1 cellular context compared by ENCODE assay signal in the genomic region with DNA sequence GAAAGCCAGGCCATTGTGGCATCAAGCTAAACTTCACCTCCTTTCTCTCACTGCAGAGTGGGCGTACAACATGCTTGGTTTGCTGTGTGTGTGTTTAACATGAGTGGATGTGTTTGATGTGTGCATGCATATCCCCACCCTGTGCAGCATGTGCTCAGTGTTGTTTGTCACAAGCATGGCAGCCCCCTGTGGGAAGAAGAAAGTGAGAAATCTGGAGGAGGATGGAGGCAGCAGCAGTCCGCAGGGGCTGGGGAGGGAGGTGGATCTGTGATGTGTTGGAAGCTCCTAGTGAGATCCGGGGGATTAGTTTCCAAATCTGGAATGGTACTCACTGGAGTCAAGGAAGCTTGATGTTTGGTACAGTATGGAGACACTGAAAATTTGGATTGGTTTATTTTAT.
TF ChIP-seq lines count a peak whose summit lies in the region.

No MANE protein-coding gene starts in this region.

TF ChIP-seq in GM23338, 12 proteins besides CTCF, POLR2A, EP300 and RAD21:
- TF ChIP-seq NANOG (IDR thresholded peaks at IDR 0.05; ENCODE audit: borderline replicate concordance): no peak
- TF ChIP-seq ZNF114 (CRISPR knock-in tag; IDR thresholded peaks at IDR 0.05): no peak
- no peak for TF ChIP-seq ZNF462 (CRISPR knock-in tag; IDR thresholded peaks at IDR 0.05)
- TF ChIP-seq ETS1 (IDR thresholded peaks at IDR 0.05): no peak
- TF ChIP-seq CREB1 (CRISPR knock-in tag; IDR thresholded peaks at IDR 0.05; ENCODE audit: low read depth): no peak
- no peak for TF ChIP-seq EZH2 (IDR thresholded peaks at IDR 0.05; ENCODE audit: low read depth, unreplicated experiment)
